In genomic region chr16:50607447-50607846, GRCh38 we compare ENCODE assay signal across 18 cellular contexts. TPM values are rescaled to one million over a fixed set of nuclear protein-coding genes. Genes with fewer than 3 reads are reported as not detected.
DNase-seq lines count a peak whose midpoint lies in the region; ATAC-seq, FAIRE-seq and TF ChIP-seq lines count a peak whose summit lies in the region.
"Had no signal": no experiment of that assay in that cellular context is flagged by ENCODE, and none has a peak within 500 bp of the region (broad histone marks: within the 10 kb centered on the region; RNA-seq: fewer than 3 reads in every experiment).

No MANE protein-coding gene starts in this region.

- H3K4me1 Mint-ChIP-seq in neural progenitor cell, result peaks cover 77% of the 10 kb centered on the region
- H3K4me1 Mint-ChIP-seq: B cell had no signal

- H3K4me3 Mint-ChIP-seq in neural progenitor cell, result no peak overlapping the region
- H3K4me3 Mint-ChIP-seq: B cell; CD4-positive, alpha-beta T cell had no signal

- H3K9ac ChIP-seq in K562 (ENCODE audit: insufficient read depth in 1 of 2, low read depth in 2 of 2, low read length in 2 of 2) (no peak overlapping the region), neural progenitor cell (no peak overlapping the region)
- H3K9ac ChIP-seq: GM23248 had no signal

- H3F3A ChIP-seq in neural progenitor cell (ENCODE audit: low read depth), result peaks cover 23% of the 10 kb centered on the region

- H3K9me3 Mint-ChIP-seq in neural progenitor cell, result no peaks in the 10 kb centered on the region
- H3K9me3 Mint-ChIP-seq: CD4-positive, alpha-beta T cell had no signal

- CTCF ChIA-PET in K562 (lab: Yijun Ruan, JAX; ENCODE audit: low intra/inter-chr PET ratio), result no interaction called here

- in situ Hi-C loops in K562 (cut with MboI) (no loop called here), transverse colon (cut with MboI; ENCODE audit: low pct_ligation_motif_present in 1 of 4, low pct_unique_long_range_greater_than_20kb in 1 of 4, low sequenced_read_pairs in 3 of 4) (no loop called here)

- TF ChIP-seq CTCF in K562 (IDR thresholded peaks at IDR 0.05 in 2 of 3, conservative IDR thresholded peaks at IDR 0.05 in 1 of 3; ENCODE audit: insufficient read depth in 2 of 3, low read depth in 1 of 3, low read length in 3 of 3) (no peak), esophagus squamous epithelium (IDR thresholded peaks at IDR 0.05) (no peak), neural progenitor cell (IDR thresholded peaks at IDR 0.05) (no peak), transverse colon (IDR thresholded peaks at IDR 0.05) (no peak)

- H3K9me3 ChIP-seq in K562 (replicated peaks; ENCODE audit: control insufficient read depth, insufficient read depth, low read depth, low read length) (no peaks in the 10 kb centered on the region), esophagus squamous epithelium (no peaks in the 10 kb centered on the region), neural progenitor cell (ENCODE audit: low read depth) (no peaks in the 10 kb centered on the region), transverse colon (no peaks in the 10 kb centered on the region)

- H3K27me3 Mint-ChIP-seq in neural progenitor cell (ENCODE audit: insufficient read depth, low read depth), result peaks cover 7% of the 10 kb centered on the region
- H3K27me3 Mint-ChIP-seq: CD4-positive, alpha-beta T cell had no signal

- H3K27ac ChIP-seq in K562 (ENCODE audit: extremely low read depth, low read depth, low read length), result no peak overlapping the region
- H3K27ac ChIP-seq in esophagus squamous epithelium, result peak overlapping the region in 3 of 4 donors; percentile 66 to 85 (median 80)
- H3K27ac ChIP-seq in neural progenitor cell, result no peak overlapping the region
- peak overlapping the region; percentile 12 to 86 (median 80) for H3K27ac ChIP-seq in transverse colon
- H3K27ac ChIP-seq: GM23248 had no signal

- TF ChIP-seq RAD21 in K562 (CRISPR knock-in tag; conservative IDR thresholded peaks at IDR 0.05 in 1 of 2, IDR thresholded peaks at IDR 0.05 in 1 of 2), result no peak

- H3K36me3 ChIP-seq in K562 (ENCODE audit: control insufficient read depth, insufficient read depth, low read length) (no peaks in the 10 kb centered on the region), esophagus squamous epithelium (peaks cover 0 to 4% (median 0%) of the 10 kb centered on the region in 3 donors), neural progenitor cell (no peaks in the 10 kb centered on the region), transverse colon (no peaks in the 10 kb centered on the region)

- no peaks in the 10 kb centered on the region for H3K79me2 ChIP-seq in K562 (ENCODE audit: control insufficient read depth, insufficient read depth, low read length)
- no peaks in the 10 kb centered on the region for H3K79me2 ChIP-seq in neural progenitor cell (ENCODE audit: low read depth)

- TF ChIP-seq EP300 in K562 (IDR thresholded peaks at IDR 0.05; ENCODE audit: low read length) (no peak), transverse colon (IDR thresholded peaks at IDR 0.05; ENCODE audit: low read depth) (no peak)

- BruUV-seq in K562 (replicated peaks; lab: Mats Ljungman, UMichigan), result no TSS peak

- intact Hi-C loops in K562 (cut with micrococcal nuclease), result no loop called here
- intact Hi-C loops in esophagus squamous epithelium (cut with DNase I), result no loop called here
- intact Hi-C loops in transverse colon (cut with DNase I; ENCODE audit: low total_unique reads), result no loop called here

- no peak overlapping the region for H3K27ac Mint-ChIP-seq in neural progenitor cell
- H3K27ac Mint-ChIP-seq: B cell had no signal

- H3K27me3 ChIP-seq in K562 (ENCODE audit: control insufficient read depth in 2 of 2, insufficient read depth in 2 of 2, low read length in 2 of 2) (peaks cover 19 to 73% of the 10 kb centered on the region in 2 experiments), esophagus squamous epithelium (no peaks in the 10 kb centered on the region), neural progenitor cell (peaks cover 32% of the 10 kb centered on the region), transverse colon (no peaks in the 10 kb centered on the region)

- no peaks in the 10 kb centered on the region for H3K9me1 ChIP-seq in K562 (ENCODE audit: control insufficient read depth, insufficient read depth, low read length)

- H3K4me3 ChIP-seq in K562, result no peak overlapping the region
- H3K4me3 ChIP-seq in esophagus squamous epithelium, result no peak overlapping the region
- no peak overlapping the region for H3K4me3 ChIP-seq in neural progenitor cell
- no peak overlapping the region for H3K4me3 ChIP-seq in transverse colon
- H3K4me3 ChIP-seq: GM12878, GM23248 had no signal

- WGBS in K562 (ENCODE audit: insufficient coverage, low coverage, missing lambda C conversion rate), result 0% methylated on average over 4 of the region's 4 CpGs
- 66 to 75% methylated on average over 4 of the region's 4 CpGs for WGBS in esophagus squamous epithelium, 2 donors
- 72 to 82% methylated on average over 4 of the region's 4 CpGs for WGBS in transverse colon (ENCODE audit: low coverage in 1 of 2), 2 donors

- FAIRE-seq in K562 (lab: Jason Lieb, UNC), result no peak
- FAIRE-seq: A204.1, GM12878, GM18507, H54 had no signal

- no peak for DNase-seq in K562 (ENCODE audit: extremely low read depth in 1 of 4, low spot score in 3 of 4)
- DNase-seq in esophagus squamous epithelium (lab: John Stamatoyannopoulos, UW), result no peak
- no peak for DNase-seq in neural progenitor cell (ENCODE audit: low spot score)
- DNase-seq in transverse colon, result no peak
- no peak for DNase-seq in NCI-H82 (lab: John Stamatoyannopoulos, UW)
- DNase-seq: C1 segment of cervical spinal cord; CD4-positive, alpha-beta T cell; DMS79; GM23248 had no signal

- TF ChIP-seq POLR2A in K562 (conservative IDR thresholded peaks at IDR 0.05) (no peak), esophagus squamous epithelium (IDR thresholded peaks at IDR 0.05) (no peak), transverse colon (IDR thresholded peaks at IDR 0.05) (no peak)

- H3K4me2 ChIP-seq in K562 (ENCODE audit: insufficient read depth, low read length) (no peak overlapping the region), neural progenitor cell (peak overlapping the region; percentile 52)

- ATAC-seq in K562 (no peak), HG02763 (IDR thresholded peaks at IDR 0.05; ENCODE audit: unreplicated experiment) (no peak), HG02610 (IDR thresholded peaks at IDR 0.05; ENCODE audit: unreplicated experiment) (no peak)
- ATAC-seq: GM12878, HCT116 had no signal

- peaks cover 16% of the 10 kb centered on the region; the same call in 1 of the 2 replicates for H4K20me1 ChIP-seq in K562 (replicated peaks; ENCODE audit: control insufficient read depth, insufficient read depth, low read length)
- peaks cover 30% of the 10 kb centered on the region for H4K20me1 ChIP-seq in neural progenitor cell (ENCODE audit: low read depth)

- POLR2A ChIA-PET in K562 (lab: Yijun Ruan, JAX), result no interaction called here

- H3K4me1 ChIP-seq in K562 (replicated peaks in 1 of 2; ENCODE audit: control insufficient read depth in 2 of 2, insufficient read depth in 2 of 2, low read length in 2 of 2) (peaks cover 0 to 9% of the 10 kb centered on the region in 2 experiments; a peak in 1 of 5 replicates), esophagus squamous epithelium (peaks cover 6 to 64% (median 24%) of the 10 kb centered on the region in 3 donors), neural progenitor cell (peaks cover 33% of the 10 kb centered on the region), transverse colon (peaks cover 18 to 45% (median 24%) of the 10 kb centered on the region in 4 donors)

- H2AFZ ChIP-seq in K562 (ENCODE audit: low read depth, low read length), result no peak overlapping the region
- no peak overlapping the region for H2AFZ ChIP-seq in neural progenitor cell (replicated peaks)
- H2AFZ ChIP-seq: GM23248 had no signal

- H3K36me3 Mint-ChIP-seq in neural progenitor cell, result peaks cover 14% of the 10 kb centered on the region

TF ChIP-seq in K562, 482 proteins besides CTCF, POLR2A, EP300 and RAD21 (continues in another document):
- TF ChIP-seq ZNF274 (IDR thresholded peaks at IDR 0.05; ENCODE audit: borderline replicate concordance, low read depth, low read length) (no peak), RAD51 (IDR thresholded peaks at IDR 0.05; ENCODE audit: borderline replicate concordance, low read depth) (no peak), ZNF239 (CRISPR knock-in tag; IDR thresholded peaks at IDR 0.05) (peak; percentile 82), MBD1 (CRISPR knock-in tag; IDR thresholded peaks at IDR 0.05) (no peak)

RNA-seq across cellular contexts. Expression of gene NKD1, which starts 59.3 kb away (rescaled TPM):
- total RNA-seq in K562 (2011; cell fraction: chromatin; rRNA removed; ENCODE audit: low replicate concordance), result 0.02 TPM in 1 of 2 replicates, not detected in the other
- not detected in 2 replicates for total RNA-seq in K562 (2011; cell fraction: nucleolus; rRNA removed)
- under 0.01 and 0.08 TPM in 2 replicates for total RNA-seq in K562 (2011; cell fraction: nucleoplasm; rRNA removed)
- total RNA-seq in K562 (2014; rRNA removed) (0.04 and 0.18 TPM in 2 replicates), K562 (2014; rRNA removed; fragmentation: Illumina TruSeq; extraction: Trizol) (under 0.01 TPM in 2 replicates), K562 (2015; rRNA removed; fragmentation: Illumina TruSeq; extraction: Trizol) (0.07 and 0.08 TPM in 2 replicates), K562 (2021) (0.22 and 0.24 TPM in 2 replicates), esophagus squamous epithelium (10 to 100 TPM in 1 of 4 donors, 1 to 10 TPM in 3; 1.1 to 10.5 (median 3.1) TPM), neural progenitor cell (ENCODE audit: low replicate concordance) (3.3 and 5.3 TPM in 2 replicates), transverse colon (10 to 100 TPM in 1 of 4 donors, 1 to 10 TPM in 3; 1.7 to 98.1 (median 2.5) TPM)
- polyA plus RNA-seq in K562 (2011; rRNA removed) (under 0.01 and 0.11 TPM in 2 replicates), K562 (2014; fragmentation: Illumina TruSeq; extraction: Trizol) (0.01 and 0.07 TPM in 2 replicates), K562 (2014; fragmentation: Nextera tagmentation; extraction: Ambion mirVana) (not detected), K562 (2014; rRNA removed) (0.04 TPM in 1 of 2 replicates, not detected in the other)
- under 0.01 and 0.39 TPM in 2 replicates for polyA plus RNA-seq in K562 (2011; cell fraction: cytosol; rRNA removed)
- polyA plus RNA-seq in K562 (2011; cell fraction: nucleus; rRNA removed), result 0.11 and 0.33 TPM in 2 replicates
- 0.03 and 0.04 TPM in 2 replicates for polyA plus RNA-seq in K562 (2012)
- under 0.01 TPM in 2 replicates for polyA minus RNA-seq in K562 (2011; rRNA and poly(A)+ RNA removed)
- not detected in 2 replicates for polyA minus RNA-seq in K562 (2011; cell fraction: cytosol; rRNA and poly(A)+ RNA removed)
- polyA minus RNA-seq in K562 (2011; cell fraction: nucleus; rRNA and poly(A)+ RNA removed), result under 0.01 and 0.22 TPM in 2 replicates
- total RNA-seq: G401, GM23248 had no signal
- polyA plus RNA-seq: GM23248 had no signal

Comparison
In these comparisons a context has a peak if more than half of its experiments do, and no peak if none do; other contexts are left out.
1. H3K27ac ChIP-seq: peak in esophagus squamous epithelium (3 of 4) and transverse colon (4 of 4); none in K562 (single experiment) and neural progenitor cell (single experiment).